17 cellular contexts compared by ENCODE assay signal in genomic region chr1:228095938-228096337, GRCh38. TPM values are rescaled to one million over a fixed set of nuclear protein-coding genes. Genes with fewer than 3 reads are reported as not detected.
DNase-seq lines count a peak whose midpoint lies in the region; ATAC-seq and TF ChIP-seq lines count a peak whose summit lies in the region.
"Had no signal": no experiment of that assay in that cellular context is flagged by ENCODE, and none has a peak within 500 bp of the region (broad histone marks: within the 10 kb centered on the region; RNA-seq: fewer than 3 reads in every experiment).

No MANE protein-coding gene starts in this region.

- H3K27ac ChIP-seq in CD4-positive, alpha-beta memory T cell (ENCODE audit: low read depth, low read length) = no peak overlapping the region
- no peak overlapping the region for H3K27ac ChIP-seq in neural progenitor cell
- H3K27ac ChIP-seq: C4-2B, esophagus muscularis mucosa, heart left ventricle, tibial nerve had no signal

- H3K4me1 Mint-ChIP-seq in CD4-positive, alpha-beta memory T cell = peaks cover 24 to 79% (median 50%) of the 10 kb centered on the region in 4 donors
- H3K4me1 Mint-ChIP-seq in activated B cell treated with CpG ODN at 0.5 μM for 24 hours = peaks cover 38% of the 10 kb centered on the region
- H3K4me1 Mint-ChIP-seq in neural progenitor cell = peaks cover 7% of the 10 kb centered on the region

- CTCF ChIA-PET in CD4-positive, alpha-beta memory T cell (lab: Charles Lee; ENCODE audit: partially characterized antibody) = no interaction called here
- CTCF ChIA-PET in activated B cell treated with CpG ODN at 0.5 μM for 24 hours (lab: Charles Lee) = no interaction called here

- intact Hi-C loops in CD4-positive, alpha-beta memory T cell (cut with micrococcal nuclease) = no loop called here
- intact Hi-C loops in activated B cell treated with CpG ODN at 0.5 μM for 24 hours (cut with micrococcal nuclease) = no loop called here

- no peak overlapping the region for H3K4me2 ChIP-seq in neural progenitor cell

- H3K4me3 Mint-ChIP-seq in CD4-positive, alpha-beta memory T cell = no peak overlapping the region
- no peak overlapping the region for H3K4me3 Mint-ChIP-seq in activated B cell treated with CpG ODN at 0.5 μM for 24 hours
- no peak overlapping the region for H3K4me3 Mint-ChIP-seq in neural progenitor cell
- H3K4me3 Mint-ChIP-seq: activated CD4-positive, alpha-beta T cell treated with anti-CD3 and anti-CD28 coated beads, Interleukin-2, amount 10 ng/mL, durations not matched to agents 7 days and 5 days had no signal

- peaks cover 47% of the 10 kb centered on the region for H3K36me3 ChIP-seq in CD4-positive, alpha-beta memory T cell (ENCODE audit: insufficient read depth, low read length)
- H3K36me3 ChIP-seq in neural progenitor cell = no peaks in the 10 kb centered on the region

- TF ChIP-seq CTCF in activated B cell treated with CpG ODN at 0.5 μM for 24 hours (IDR thresholded peaks at IDR 0.05) (no peak), neural progenitor cell (IDR thresholded peaks at IDR 0.05) (no peak)

- no peaks in the 10 kb centered on the region for H3K27me3 ChIP-seq in CD4-positive, alpha-beta memory T cell (ENCODE audit: insufficient read depth, low read length)
- no peaks in the 10 kb centered on the region for H3K27me3 ChIP-seq in neural progenitor cell
- H3K27me3 ChIP-seq: esophagus muscularis mucosa, heart left ventricle, tibial nerve had no signal

- peaks cover 39% of the 10 kb centered on the region for H3K4me1 ChIP-seq in CD4-positive, alpha-beta memory T cell (ENCODE audit: insufficient read depth, low read length)
- H3K4me1 ChIP-seq in neural progenitor cell = no peaks in the 10 kb centered on the region

- POLR2A ChIA-PET in CD4-positive, alpha-beta memory T cell (lab: Charles Lee; ENCODE audit: partially characterized antibody) = interaction anchor here (12.8 kb wide), 1 partner anchor 9 kb away, joined by 146 read pairs; the partner anchor contains the start of gene ARF1
- POLR2A ChIA-PET in activated B cell treated with CpG ODN at 0.5 μM for 24 hours (lab: Charles Lee) = no interaction called here

- DNase-seq in CD4-positive, alpha-beta memory T cell = no peak
- DNase-seq in ELF-1 (ENCODE audit: low read depth, low spot score) (peak; percentile 1), activated B cell treated with CpG ODN at 0.5 μM for 24 hours (peak; percentile 12), neural progenitor cell (ENCODE audit: low spot score) (no peak), COLO668 (lab: John Stamatoyannopoulos, UW; ENCODE audit: unreplicated experiment) (no peak), inferior parietal cortex (ENCODE audit: extremely low spot score) (no peak)
- no peak for DNase-seq in stimulated activated CD4-positive, alpha-beta T cell treated with anti-CD3 and anti-CD28 coated beads, Interleukin-15, amount 100 ng/mL, for 24 hours
- DNase-seq: activated CD4-positive, alpha-beta T cell treated with anti-CD3 and anti-CD28 coated beads, Interleukin-2, amount 10 ng/mL, durations not matched to agents 7 days and 5 days; central memory CD4-positive, alpha-beta T cell; GF-D8; mucosa of descending colon; NCI-H82 had no signal

- H3K36me3 Mint-ChIP-seq in CD4-positive, alpha-beta memory T cell = peaks cover 49 to 68% of the 10 kb centered on the region in 2 donors
- H3K36me3 Mint-ChIP-seq in activated B cell treated with CpG ODN at 0.5 μM for 24 hours (ENCODE audit: low read depth) (peaks cover 78% of the 10 kb centered on the region), neural progenitor cell (peaks cover 62% of the 10 kb centered on the region)

- H3K9me3 Mint-ChIP-seq in CD4-positive, alpha-beta memory T cell = peaks cover 0 to 15% (median 10%) of the 10 kb centered on the region in 8 donors
- H3K9me3 Mint-ChIP-seq in activated B cell treated with CpG ODN at 0.5 μM for 24 hours (peaks cover 11% of the 10 kb centered on the region), neural progenitor cell (peaks cover 41% of the 10 kb centered on the region)

- H2AFZ ChIP-seq in neural progenitor cell (replicated peaks) = no peak overlapping the region

- H3K27ac Mint-ChIP-seq in CD4-positive, alpha-beta memory T cell = peak overlapping the region in 5 of 7 donors; percentile 57 to 90 (median 79)
- no peak overlapping the region for H3K27ac Mint-ChIP-seq in activated B cell treated with CpG ODN at 0.5 μM for 24 hours
- peak overlapping the region; percentile 83 for H3K27ac Mint-ChIP-seq in neural progenitor cell
- H3K27ac Mint-ChIP-seq: activated CD4-positive, alpha-beta T cell treated with anti-CD3 and anti-CD28 coated beads, Interleukin-2, amount 10 ng/mL, durations not matched to agents 7 days and 5 days had no signal

- peaks cover 4% of the 10 kb centered on the region for H3F3A ChIP-seq in neural progenitor cell (ENCODE audit: low read depth)

- no peak overlapping the region for H3K4me3 ChIP-seq in CD4-positive, alpha-beta memory T cell (ENCODE audit: low read length in 2 of 2)
- no peak overlapping the region for H3K4me3 ChIP-seq in neural progenitor cell
- H3K4me3 ChIP-seq: esophagus muscularis mucosa, heart left ventricle, mucosa of descending colon, tibial nerve had no signal

- peaks cover 0 to 10% of the 10 kb centered on the region in 2 donors for H3K9me3 ChIP-seq in CD4-positive, alpha-beta memory T cell (ENCODE audit: control insufficient read depth in 1 of 2, low read length in 2 of 2)
- no peaks in the 10 kb centered on the region for H3K9me3 ChIP-seq in neural progenitor cell (ENCODE audit: low read depth)

- H4K20me1 ChIP-seq in neural progenitor cell (ENCODE audit: low read depth) = peaks cover 59% of the 10 kb centered on the region

- H3K9ac ChIP-seq in neural progenitor cell = no peak overlapping the region

- H3K27me3 Mint-ChIP-seq in CD4-positive, alpha-beta memory T cell = no peaks in the 10 kb centered on the region
- H3K27me3 Mint-ChIP-seq in activated B cell treated with CpG ODN at 0.5 μM for 24 hours (no peaks in the 10 kb centered on the region), neural progenitor cell (ENCODE audit: insufficient read depth, low read depth) (peaks cover 8% of the 10 kb centered on the region)
- H3K27me3 Mint-ChIP-seq: activated CD4-positive, alpha-beta T cell treated with anti-CD3 and anti-CD28 coated beads, Interleukin-2, amount 10 ng/mL, durations not matched to agents 7 days and 5 days; activated naive CD4-positive, alpha-beta T cell treated with anti-CD3 and anti-CD28 coated beads, Interleukin-2, amount 50 U/mL, for 24 hours had no signal

- ATAC-seq in activated B cell treated with CpG ODN at 0.5 μM for 24 hours (ENCODE audit: low read depth) = no peak
- ATAC-seq: heart left ventricle, mucosa of descending colon had no signal

- peaks cover 64% of the 10 kb centered on the region for H3K79me2 ChIP-seq in neural progenitor cell (ENCODE audit: low read depth)

RNA-seq across cellular contexts. Expression of gene C1orf35, which starts 7.2 kb away (rescaled TPM):
- 10 to 100 TPM; 28.5 to 30.7 TPM for total RNA-seq in CD4-positive, alpha-beta memory T cell
- polyA plus RNA-seq in CD4-positive, alpha-beta memory T cell = 10 to 100 TPM; 16.4 to 20.0 TPM
- total RNA-seq in activated B cell treated with CpG ODN at 0.5 μM for 24 hours (11.9 and 13.3 TPM in 2 replicates), neural progenitor cell (ENCODE audit: low replicate concordance) (11.8 and 19.7 TPM in 2 replicates)

RNA-seq across cellular contexts. Expression of gene MRPL55, which starts 13.2 kb away (rescaled TPM):
- total RNA-seq in CD4-positive, alpha-beta memory T cell = 10 to 100 TPM; 57.8 to 64.5 TPM
- 100 to 1,000 TPM; 108 to 157 TPM for polyA plus RNA-seq in CD4-positive, alpha-beta memory T cell
- total RNA-seq in activated B cell treated with CpG ODN at 0.5 μM for 24 hours (34.0 and 34.3 TPM in 2 replicates), neural progenitor cell (ENCODE audit: low replicate concordance) (42.4 and 68.3 TPM in 2 replicates)

RNA-seq across cellular contexts. Expression of gene ARF1, which starts 13.4 kb away (rescaled TPM):
- total RNA-seq in CD4-positive, alpha-beta memory T cell = 100 to 1,000 TPM; 265 to 270 TPM
- polyA plus RNA-seq in CD4-positive, alpha-beta memory T cell = 100 to 1,000 TPM; 493 to 600 TPM
- total RNA-seq in activated B cell treated with CpG ODN at 0.5 μM for 24 hours (209 and 213 TPM in 2 replicates), neural progenitor cell (ENCODE audit: low replicate concordance) (95.1 and 147 TPM in 2 replicates)

RNA-seq across cellular contexts. Expression of gene GUK1, which starts 44.1 kb away (rescaled TPM):
- total RNA-seq in CD4-positive, alpha-beta memory T cell = 100 to 1,000 TPM; 179 to 185 TPM
- polyA plus RNA-seq in CD4-positive, alpha-beta memory T cell = 100 to 1,000 TPM; 382 to 488 TPM
- total RNA-seq in activated B cell treated with CpG ODN at 0.5 μM for 24 hours = 104 and 119 TPM in 2 replicates
- 87.7 and 119 TPM in 2 replicates for total RNA-seq in neural progenitor cell (ENCODE audit: low replicate concordance)

RNA-seq across cellular contexts. Expression of gene GJC2, which starts 53.8 kb away (rescaled TPM):
- total RNA-seq in CD4-positive, alpha-beta memory T cell = under 1 TPM; 0.61 to 0.80 TPM
- not detected for polyA plus RNA-seq in CD4-positive, alpha-beta memory T cell
- 0.24 and 0.35 TPM in 2 replicates for total RNA-seq in activated B cell treated with CpG ODN at 0.5 μM for 24 hours
- 0.25 TPM in 1 of 2 replicates, not detected in the other for total RNA-seq in neural progenitor cell (ENCODE audit: low replicate concordance)

Comparison
In these comparisons a context has a peak if more than half of its experiments do, and no peak if none do; other contexts are left out.
1. DNase-seq: peak in ELF-1 (single experiment) and activated B cell treated with CpG ODN at 0.5 μM for 24 hours (single experiment); none in CD4-positive, alpha-beta memory T cell (0 of 5), neural progenitor cell (single experiment), COLO668 (single experiment), stimulated activated CD4-positive, alpha-beta T cell treated with anti-CD3 and anti-CD28 coated beads, Interleukin-15, amount 100 ng/mL, for 24 hours (single experiment) and inferior parietal cortex (single experiment).